ENCODE assay signal across 1 cellular context in genomic region chr6:83859410-83860346, GRCh38.
TF ChIP-seq lines count a peak whose summit lies in the region.

Gene CYB5R4 (plus strand): TSS chr6:83859689. CDS start chr6:83859783, 94 bp downstream.

TF ChIP-seq in K562, 482 proteins besides CTCF, POLR2A, EP300 and RAD21 (continued from another document and continues in another):
- TF ChIP-seq ZBTB11 (CRISPR knock-in tag; IDR thresholded peaks at IDR 0.05): peak in 1 of 3 experiments; percentile 86; a peak in 2 of 6 replicates
- TF ChIP-seq RREB1 (CRISPR knock-in tag; IDR thresholded peaks at IDR 0.05): no peak
- TF ChIP-seq ZFP36 (IDR thresholded peaks at IDR 0.05; ENCODE audit: low read depth, low read length, partially characterized antibody): no peak
- no peak; the same call in 1 of the 2 replicates for TF ChIP-seq SMC3 (conservative IDR thresholded peaks at IDR 0.05; ENCODE audit: insufficient read depth, low read depth, low read length)
- TF ChIP-seq SNIP1 (IDR thresholded peaks at IDR 0.05; ENCODE audit: low read depth): peak; percentile 42; the same call in 1 of the 2 replicates
- TF ChIP-seq ZEB2 (IDR thresholded peaks at IDR 0.05): peak; percentile 57; the same call in 1 of the 2 replicates
- 0 out of 2 replicates have a peak, but pooled peaks have one; percentile 46 for TF ChIP-seq KAT7 (CRISPR knock-in tag; IDR thresholded peaks at IDR 0.05; ENCODE audit: borderline replicate concordance)
- peak; percentile 100 for TF ChIP-seq REST (CRISPR knock-in tag; IDR thresholded peaks at IDR 0.05; ENCODE audit: low read depth)
- TF ChIP-seq DPF2 (IDR thresholded peaks at IDR 0.05): 0 out of 2 replicates have a peak, but pooled peaks have one; percentile 5
- TF ChIP-seq JUND (IDR thresholded peaks at IDR 0.05; ENCODE audit: borderline replicate concordance, low read depth, low read length): peak; percentile 59
- peak; percentile 78; the same call in 2 of the 3 replicates for TF ChIP-seq JUND (tag; IDR thresholded peaks at IDR 0.05; ENCODE audit: borderline replicate concordance, low read depth, low read length)
- TF ChIP-seq ZNF140 (CRISPR knock-in tag; IDR thresholded peaks at IDR 0.05): peak; percentile 57; the same call in 1 of the 2 replicates
- TF ChIP-seq ZNF41 (CRISPR knock-in tag; conservative IDR thresholded peaks at IDR 0.05): peak; percentile 74; the same call in 1 of the 2 replicates
- TF ChIP-seq HDGF (IDR thresholded peaks at IDR 0.05): 0 out of 2 replicates have a peak, but pooled peaks have one; percentile 51
- TF ChIP-seq ATF1 (CRISPR knock-in tag; IDR thresholded peaks at IDR 0.05): peak; percentile 65; the same call in 1 of the 2 replicates
- peak; percentile 95 for TF ChIP-seq ATF1 (tag; IDR thresholded peaks at IDR 0.05)
- no peak for TF ChIP-seq SNAPC5 (CRISPR knock-in tag; IDR thresholded peaks at IDR 0.05)
- TF ChIP-seq BCOR (IDR thresholded peaks at IDR 0.05): peak; percentile 50; the same call in 1 of the 2 replicates
- TF ChIP-seq ESRRA (IDR thresholded peaks at IDR 0.05; ENCODE audit: borderline replicate concordance, low read depth): peak; percentile 41; the same call in 1 of the 2 replicates
- TF ChIP-seq ZNF57 (CRISPR knock-in tag; IDR thresholded peaks at IDR 0.05): no peak
- peak; percentile 69 for TF ChIP-seq TEAD2 (tag; IDR thresholded peaks at IDR 0.05)
- TF ChIP-seq ZNF766 (CRISPR knock-in tag; conservative IDR thresholded peaks at IDR 0.05): peak; percentile 99
- TF ChIP-seq SETDB1 (IDR thresholded peaks at IDR 0.05; ENCODE audit: low read length): no peak
- TF ChIP-seq GTF2A2 (tag; IDR thresholded peaks at IDR 0.05): no peak
- no peak for TF ChIP-seq ARID3B (CRISPR knock-in tag; IDR thresholded peaks at IDR 0.05; ENCODE audit: borderline replicate concordance)
- TF ChIP-seq MLX (CRISPR knock-in tag; conservative IDR thresholded peaks at IDR 0.05): peak in 1 of 2 experiments; percentile 94; a peak in 2 of 4 replicates
- TF ChIP-seq ZNF639 (CRISPR knock-in tag; conservative IDR thresholded peaks at IDR 0.05 in 1 of 2, IDR thresholded peaks at IDR 0.05 in 1 of 2): peak; percentile 92 to 94; a peak in 3 of 4 replicates
- TF ChIP-seq NR2C1 (IDR thresholded peaks at IDR 0.05): peak; percentile 87
- peak; percentile 92 for TF ChIP-seq NR2C1 (tag; IDR thresholded peaks at IDR 0.05)
- peak; percentile 90 to 98 for TF ChIP-seq TEAD1 (CRISPR knock-in tag; IDR thresholded peaks at IDR 0.05)
- peak; percentile 94 to 98 for TF ChIP-seq MNT (conservative IDR thresholded peaks at IDR 0.05)
- TF ChIP-seq BCL6 (CRISPR knock-in tag; IDR thresholded peaks at IDR 0.05): peak; percentile 67; the same call in 1 of the 2 replicates
- peak; percentile 57; the same call in 1 of the 2 replicates for TF ChIP-seq PYGO2 (tag; IDR thresholded peaks at IDR 0.05)
- TF ChIP-seq RNF219 (CRISPR knock-in tag; IDR thresholded peaks at IDR 0.05): no peak
- TF ChIP-seq STAG1 (CRISPR knock-in tag; IDR thresholded peaks at IDR 0.05; ENCODE audit: borderline replicate concordance): peak; percentile 55; the same call in 1 of the 2 replicates
- TF ChIP-seq PML (IDR thresholded peaks at IDR 0.05; ENCODE audit: low read length): peak; percentile 85; the same call in 1 of the 2 replicates
